In the genomic region with DNA sequence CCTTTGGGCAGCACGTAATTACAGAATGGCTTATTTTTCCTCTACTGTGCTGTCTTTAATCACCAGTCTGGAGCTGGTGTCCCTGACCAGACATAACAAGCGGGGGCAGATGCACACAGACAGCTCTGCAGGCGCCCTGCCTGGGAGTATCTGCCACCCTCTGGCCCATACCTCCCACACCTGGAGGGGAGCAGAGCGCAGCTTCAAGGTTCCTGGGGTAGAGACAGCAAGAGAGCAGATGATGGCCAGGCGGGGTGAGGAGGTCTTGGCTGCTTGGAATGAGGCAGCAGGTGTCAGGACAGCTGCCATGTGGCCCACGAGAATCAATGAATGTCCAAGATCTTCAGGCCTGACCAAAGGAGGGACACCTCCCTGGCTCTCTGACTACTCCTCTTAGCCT, we compare ENCODE assay signal across 1 cellular context.
TF ChIP-seq lines count a peak whose summit lies in the region.

No MANE protein-coding gene starts in this region.

TF ChIP-seq in GM23338, 12 proteins besides CTCF, POLR2A, EP300 and RAD21 (continued from another document):
- TF ChIP-seq, protein P1, sequence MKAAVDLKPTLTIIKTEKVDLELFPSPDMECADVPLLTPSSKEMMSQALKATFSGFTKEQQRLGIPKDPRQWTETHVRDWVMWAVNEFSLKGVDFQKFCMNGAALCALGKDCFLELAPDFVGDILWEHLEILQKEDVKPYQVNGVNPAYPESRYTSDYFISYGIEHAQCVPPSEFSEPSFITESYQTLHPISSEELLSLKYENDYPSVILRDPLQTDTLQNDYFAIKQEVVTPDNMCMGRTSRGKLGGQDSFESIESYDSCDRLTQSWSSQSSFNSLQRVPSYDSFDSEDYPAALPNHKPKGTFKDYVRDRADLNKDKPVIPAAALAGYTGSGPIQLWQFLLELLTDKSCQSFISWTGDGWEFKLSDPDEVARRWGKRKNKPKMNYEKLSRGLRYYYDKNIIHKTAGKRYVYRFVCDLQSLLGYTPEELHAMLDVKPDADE (IDR thresholded peaks at IDR 0.05): no peak
- TF ChIP-seq, protein P2, sequence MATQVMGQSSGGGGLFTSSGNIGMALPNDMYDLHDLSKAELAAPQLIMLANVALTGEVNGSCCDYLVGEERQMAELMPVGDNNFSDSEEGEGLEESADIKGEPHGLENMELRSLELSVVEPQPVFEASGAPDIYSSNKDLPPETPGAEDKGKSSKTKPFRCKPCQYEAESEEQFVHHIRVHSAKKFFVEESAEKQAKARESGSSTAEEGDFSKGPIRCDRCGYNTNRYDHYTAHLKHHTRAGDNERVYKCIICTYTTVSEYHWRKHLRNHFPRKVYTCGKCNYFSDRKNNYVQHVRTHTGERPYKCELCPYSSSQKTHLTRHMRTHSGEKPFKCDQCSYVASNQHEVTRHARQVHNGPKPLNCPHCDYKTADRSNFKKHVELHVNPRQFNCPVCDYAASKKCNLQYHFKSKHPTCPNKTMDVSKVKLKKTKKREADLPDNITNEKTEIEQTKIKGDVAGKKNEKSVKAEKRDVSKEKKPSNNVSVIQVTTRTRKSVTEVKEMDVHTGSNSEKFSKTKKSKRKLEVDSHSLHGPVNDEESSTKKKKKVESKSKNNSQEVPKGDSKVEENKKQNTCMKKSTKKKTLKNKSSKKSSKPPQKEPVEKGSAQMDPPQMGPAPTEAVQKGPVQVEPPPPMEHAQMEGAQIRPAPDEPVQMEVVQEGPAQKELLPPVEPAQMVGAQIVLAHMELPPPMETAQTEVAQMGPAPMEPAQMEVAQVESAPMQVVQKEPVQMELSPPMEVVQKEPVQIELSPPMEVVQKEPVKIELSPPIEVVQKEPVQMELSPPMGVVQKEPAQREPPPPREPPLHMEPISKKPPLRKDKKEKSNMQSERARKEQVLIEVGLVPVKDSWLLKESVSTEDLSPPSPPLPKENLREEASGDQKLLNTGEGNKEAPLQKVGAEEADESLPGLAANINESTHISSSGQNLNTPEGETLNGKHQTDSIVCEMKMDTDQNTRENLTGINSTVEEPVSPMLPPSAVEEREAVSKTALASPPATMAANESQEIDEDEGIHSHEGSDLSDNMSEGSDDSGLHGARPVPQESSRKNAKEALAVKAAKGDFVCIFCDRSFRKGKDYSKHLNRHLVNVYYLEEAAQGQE (IDR thresholded peaks at IDR 0.05; ENCODE audit: unreplicated experiment): no peak
- TF ChIP-seq POLR2AphosphoS5 (IDR thresholded peaks at IDR 0.05; ENCODE audit: low read depth): no peak
- TF ChIP-seq STAT1 (IDR thresholded peaks at IDR 0.05; ENCODE audit: unreplicated experiment): no peak
- TF ChIP-seq ZNF114 (CRISPR knock-in tag; IDR thresholded peaks at IDR 0.05): no peak
- TF ChIP-seq NANOG (IDR thresholded peaks at IDR 0.05; ENCODE audit: borderline replicate concordance): no peak
- TF ChIP-seq, protein P3, sequence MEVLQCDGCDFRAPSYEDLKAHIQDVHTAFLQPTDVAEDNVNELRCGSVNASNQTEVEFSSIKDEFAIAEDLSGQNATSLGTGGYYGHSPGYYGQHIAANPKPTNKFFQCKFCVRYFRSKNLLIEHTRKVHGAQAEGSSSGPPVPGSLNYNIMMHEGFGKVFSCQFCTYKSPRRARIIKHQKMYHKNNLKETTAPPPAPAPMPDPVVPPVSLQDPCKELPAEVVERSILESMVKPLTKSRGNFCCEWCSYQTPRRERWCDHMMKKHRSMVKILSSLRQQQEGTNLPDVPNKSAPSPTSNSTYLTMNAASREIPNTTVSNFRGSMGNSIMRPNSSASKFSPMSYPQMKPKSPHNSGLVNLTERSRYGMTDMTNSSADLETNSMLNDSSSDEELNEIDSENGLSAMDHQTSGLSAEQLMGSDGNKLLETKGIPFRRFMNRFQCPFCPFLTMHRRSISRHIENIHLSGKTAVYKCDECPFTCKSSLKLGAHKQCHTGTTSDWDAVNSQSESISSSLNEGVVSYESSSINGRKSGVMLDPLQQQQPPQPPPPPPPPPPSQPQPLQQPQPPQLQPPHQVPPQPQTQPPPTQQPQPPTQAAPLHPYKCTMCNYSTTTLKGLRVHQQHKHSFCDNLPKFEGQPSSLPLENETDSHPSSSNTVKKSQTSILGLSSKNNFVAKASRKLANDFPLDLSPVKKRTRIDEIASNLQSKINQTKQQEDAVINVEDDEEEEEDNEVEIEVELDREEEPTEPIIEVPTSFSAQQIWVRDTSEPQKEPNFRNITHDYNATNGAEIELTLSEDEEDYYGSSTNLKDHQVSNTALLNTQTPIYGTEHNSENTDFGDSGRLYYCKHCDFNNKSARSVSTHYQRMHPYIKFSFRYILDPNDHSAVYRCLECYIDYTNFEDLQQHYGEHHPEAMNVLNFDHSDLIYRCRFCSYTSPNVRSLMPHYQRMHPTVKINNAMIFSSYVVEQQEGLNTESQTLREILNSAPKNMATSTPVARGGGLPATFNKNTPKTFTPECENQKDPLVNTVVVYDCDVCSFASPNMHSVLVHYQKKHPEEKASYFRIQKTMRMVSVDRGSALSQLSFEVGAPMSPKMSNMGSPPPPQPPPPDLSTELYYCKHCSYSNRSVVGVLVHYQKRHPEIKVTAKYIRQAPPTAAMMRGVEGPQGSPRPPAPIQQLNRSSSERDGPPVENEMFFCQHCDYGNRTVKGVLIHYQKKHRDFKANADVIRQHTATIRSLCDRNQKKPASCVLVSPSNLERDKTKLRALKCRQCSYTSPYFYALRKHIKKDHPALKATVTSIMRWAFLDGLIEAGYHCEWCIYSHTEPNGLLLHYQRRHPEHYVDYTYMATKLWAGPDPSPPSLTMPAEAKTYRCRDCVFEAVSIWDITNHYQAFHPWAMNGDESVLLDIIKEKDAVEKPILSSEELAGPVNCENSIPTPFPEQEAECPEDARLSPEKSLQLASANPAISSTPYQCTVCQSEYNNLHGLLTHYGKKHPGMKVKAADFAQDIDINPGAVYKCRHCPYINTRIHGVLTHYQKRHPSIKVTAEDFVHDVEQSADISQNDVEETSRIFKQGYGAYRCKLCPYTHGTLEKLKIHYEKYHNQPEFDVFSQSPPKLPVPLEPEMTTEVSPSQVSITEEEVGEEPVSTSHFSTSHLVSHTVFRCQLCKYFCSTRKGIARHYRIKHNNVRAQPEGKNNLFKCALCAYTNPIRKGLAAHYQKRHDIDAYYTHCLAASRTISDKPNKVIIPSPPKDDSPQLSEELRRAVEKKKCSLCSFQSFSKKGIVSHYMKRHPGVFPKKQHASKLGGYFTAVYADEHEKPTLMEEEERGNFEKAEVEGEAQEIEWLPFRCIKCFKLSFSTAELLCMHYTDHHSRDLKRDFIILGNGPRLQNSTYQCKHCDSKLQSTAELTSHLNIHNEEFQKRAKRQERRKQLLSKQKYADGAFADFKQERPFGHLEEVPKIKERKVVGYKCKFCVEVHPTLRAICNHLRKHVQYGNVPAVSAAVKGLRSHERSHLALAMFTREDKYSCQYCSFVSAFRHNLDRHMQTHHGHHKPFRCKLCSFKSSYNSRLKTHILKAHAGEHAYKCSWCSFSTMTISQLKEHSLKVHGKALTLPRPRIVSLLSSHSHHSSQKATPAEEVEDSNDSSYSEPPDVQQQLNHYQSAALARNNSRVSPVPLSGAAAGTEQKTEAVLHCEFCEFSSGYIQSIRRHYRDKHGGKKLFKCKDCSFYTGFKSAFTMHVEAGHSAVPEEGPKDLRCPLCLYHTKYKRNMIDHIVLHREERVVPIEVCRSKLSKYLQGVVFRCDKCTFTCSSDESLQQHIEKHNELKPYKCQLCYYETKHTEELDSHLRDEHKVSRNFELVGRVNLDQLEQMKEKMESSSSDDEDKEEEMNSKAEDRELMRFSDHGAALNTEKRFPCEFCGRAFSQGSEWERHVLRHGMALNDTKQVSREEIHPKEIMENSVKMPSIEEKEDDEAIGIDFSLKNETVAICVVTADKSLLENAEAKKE (CRISPR knock-in tag; IDR thresholded peaks at IDR 0.05): no peak
- TF ChIP-seq EZH2phosphoT487 (IDR thresholded peaks at IDR 0.05; ENCODE audit: unreplicated experiment): no peak
- TF ChIP-seq ZNF331 (CRISPR knock-in tag; IDR thresholded peaks at IDR 0.05; ENCODE audit: low read depth): no peak
